Comparison of ENCODE assay signal across 28 cellular contexts in the genomic region with DNA sequence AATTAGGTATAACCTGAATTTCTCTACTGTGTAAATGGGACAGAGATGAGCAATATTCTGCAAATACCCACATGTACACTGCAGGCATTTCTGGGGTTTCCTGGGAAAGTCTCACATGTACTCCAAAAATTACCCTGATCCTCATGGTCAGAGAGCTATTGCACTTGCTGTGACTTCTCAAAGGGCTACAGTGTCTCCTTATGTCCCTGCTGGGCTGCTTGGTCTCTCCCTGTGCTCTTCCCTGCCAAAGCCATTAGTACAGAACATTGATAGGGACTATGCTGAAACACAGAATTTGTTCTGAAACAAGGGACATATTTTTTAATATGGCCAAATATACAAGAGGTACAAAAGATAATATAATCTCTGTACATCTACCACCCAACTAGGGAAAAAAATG.
DNase-seq lines count a peak whose midpoint lies in the region; ATAC-seq lines count a peak whose summit lies in the region.
"Had no signal": no experiment of that assay in that cellular context is flagged by ENCODE, and none has a peak within 500 bp of the region (broad histone marks: within the 10 kb centered on the region; RNA-seq: fewer than 3 reads in every experiment).

No MANE protein-coding gene starts in this region.

- H3K36me3 ChIP-seq in MG63, result no peaks in the 10 kb centered on the region
- H3K36me3 ChIP-seq: BE2C; BLaER1; BLaER1 treated with 17β-estradiol and CSF1 and Interleukin-3, amounts not matched to agents 10 nM and 100 nM had no signal

- H3K9me3 ChIP-seq in MG63, result no peaks in the 10 kb centered on the region
- H3K9me3 ChIP-seq: A549; BE2C; BLaER1; BLaER1 treated with 17β-estradiol and CSF1 and Interleukin-3, amounts not matched to agents 10 nM and 100 nM; Caco-2 had no signal

- in situ Hi-C loops in G401 (cut with HindIII; ENCODE audit: low sequenced_read_pairs), result no loop called here

- no peak for ATAC-seq in left lobe of liver
- ATAC-seq: A549; CD8-positive, alpha-beta T cell had no signal

- peak; percentile 53 for DNase-seq in G401 (ENCODE audit: low spot score)
- peak; percentile 52 for DNase-seq in cerebellar cortex (ENCODE audit: low spot score)
- DNase-seq in cerebellum (ENCODE audit: low spot score), result peak; percentile 21
- DNase-seq in MG63, result no peak
- DNase-seq in islet precursor cell, result no peak
- no peak for DNase-seq in left lobe of liver (ENCODE audit: low spot score)
- DNase-seq: 8988T; ACHN; AML-193; BE2C; Caco-2; Calu3; CD4-positive, alpha-beta memory T cell; CD4-positive, alpha-beta T cell; CD4-positive, CD25-positive, alpha-beta regulatory T cell; CD8-positive, alpha-beta memory T cell; CD8-positive, alpha-beta T cell; COR-L47; DMS 273 treated with DMSO at 0.1 percent for 48 hours; DMS153; DMS53; DMS79; DMS79 treated with DMSO at 0.1 percent for 48 hours; DND-41; EL had no signal

- no peaks in the 10 kb centered on the region for H3K27me3 ChIP-seq in MG63
- H3K27me3 ChIP-seq: BE2C; BLaER1; BLaER1 treated with 17β-estradiol and CSF1 and Interleukin-3, amounts not matched to agents 10 nM and 100 nM had no signal

- H3K4me3 ChIP-seq in MG63, result no peak overlapping the region
- H3K4me3 ChIP-seq: A549; BLaER1; BLaER1 treated with 17β-estradiol and CSF1 and Interleukin-3, amounts not matched to agents 10 nM and 100 nM had no signal

Comparison
In these comparisons a context has a peak if more than half of its experiments do, and no peak if none do; other contexts are left out.
1. DNase-seq: peak in G401 (single experiment), cerebellar cortex (single experiment) and cerebellum (single experiment); none in MG63 (single experiment), islet precursor cell (single experiment) and left lobe of liver (single experiment).